Comparison of ENCODE assay signal across 8 cellular contexts in genomic region chr20:23350855-23351838, GRCh38. TPM values are rescaled to one million over a fixed set of nuclear protein-coding genes. Genes with fewer than 3 reads are reported as not detected.
DNase-seq lines count a peak whose midpoint lies in the region; TF ChIP-seq lines count a peak whose summit lies in the region.

No MANE protein-coding gene starts in this region.

- CTCF ChIA-PET in GM10248 (lab: Yijun Ruan, JAX) = interaction anchor here (1.5 to 5.2 kb wide), 8 partner anchors 9 to 660 kb away, joined by 3 to 48 read pairs (median 8); partner anchors contain the start of gene GZF1

- H3K4me1 Mint-ChIP-seq in brain = peaks cover 36% of the 10 kb centered on the region

- peak overlapping the region; percentile 79 for H3K4me2 ChIP-seq in MM.1S (ENCODE audit: low read depth, low read length)

- H3K4me3 ChIP-seq in H7 (ENCODE audit: insufficient read depth, low read depth, low read length) (peak overlapping the region; percentile 92), MM.1S (ENCODE audit: low read length) (peak overlapping the region; percentile 98)

- TF ChIP-seq CTCF in GM10248 (IDR thresholded peaks at IDR 0.05; ENCODE audit: control extremely low read depth, extremely low read depth, low read depth, missing control alignments) (no peak), MM.1S (IDR thresholded peaks at IDR 0.05; ENCODE audit: low read length) (no peak), brain (conservative IDR thresholded peaks at IDR 0.05) (no peak)

- peaks cover 8% of the 10 kb centered on the region for H3K27me3 Mint-ChIP-seq in brain

- peaks cover 24% of the 10 kb centered on the region for H3K4me1 ChIP-seq in MM.1S (ENCODE audit: low read length)

- peak overlapping the region; percentile 67 to 100 (median 88) for H3K27ac Mint-ChIP-seq in brain

- H3K9me2 ChIP-seq in MM.1S (replicated peaks; ENCODE audit: insufficient read depth, low read length) = no peaks in the 10 kb centered on the region

- no peaks in the 10 kb centered on the region for H3K9me3 Mint-ChIP-seq in brain

- DNase-seq in GM10248 (ENCODE audit: extremely low spot score) = peak; percentile 57
- peak; percentile 79 for DNase-seq in H7
- peak; percentile 48 for DNase-seq in MM.1S
- DNase-seq in UCSD-AML1 (lab: John Stamatoyannopoulos, UW; ENCODE audit: unreplicated experiment) = peak; percentile 61
- DNase-seq in islet precursor cell = peak; percentile 81
- peak; percentile 36 to 43 for DNase-seq in stimulated activated CD4-positive, alpha-beta T cell treated with anti-CD3 and anti-CD28 coated beads, Interleukin-15, amount 100 ng/mL, for 48 hours (ENCODE audit: low read depth in 2 of 2)
- DNase-seq in GF-D8 (lab: John Stamatoyannopoulos, UW) = no peak

- H3K27me3 ChIP-seq in H7 (ENCODE audit: control insufficient read depth, insufficient read depth, low read length) = no peaks in the 10 kb centered on the region
- no peaks in the 10 kb centered on the region for H3K27me3 ChIP-seq in MM.1S (replicated peaks; ENCODE audit: insufficient read depth, low read length)

- peaks cover 4% of the 10 kb centered on the region for H3K36me3 Mint-ChIP-seq in brain

- peak overlapping the region; percentile 87 to 99 (median 96) for H3K4me3 Mint-ChIP-seq in brain

- H3K36me3 ChIP-seq in H7 (replicated peaks; ENCODE audit: control insufficient read depth, insufficient read depth, low read length) = peaks cover 2% of the 10 kb centered on the region
- peaks cover 3% of the 10 kb centered on the region; the same call in 1 of the 2 replicates for H3K36me3 ChIP-seq in MM.1S (replicated peaks; ENCODE audit: insufficient read depth, low read length)

- H3K9ac ChIP-seq in MM.1S (ENCODE audit: low read length) = peak overlapping the region; percentile 98

- peaks cover 60% of the 10 kb centered on the region for H3K79me2 ChIP-seq in MM.1S (ENCODE audit: low read length)

- peaks cover 30% of the 10 kb centered on the region for H3F3A ChIP-seq in MM.1S (ENCODE audit: insufficient read depth, low read length)

- peak overlapping the region; percentile 94 for H3K27ac ChIP-seq in MM.1S (ENCODE audit: low read length)

- peak overlapping the region; percentile 74 for H2AFZ ChIP-seq in MM.1S (ENCODE audit: low read length)

- no peaks in the 10 kb centered on the region for H4K20me1 ChIP-seq in MM.1S (ENCODE audit: insufficient read depth, low read length)

- POLR2A ChIA-PET in GM10248 (lab: Yijun Ruan, JAX) = interaction anchor here (1.1 to 2.4 kb wide), 5 partner anchors 7 to 70 kb away, joined by 5 to 25 read pairs (median 10); partner anchors contain the start of genes GZF1 and NAPB

- H3K9me3 ChIP-seq in MM.1S (replicated peaks; ENCODE audit: insufficient read depth, low read length) = no peaks in the 10 kb centered on the region

RNA-seq across cellular contexts. Expression of gene NXT1, which starts 0.6 kb away (rescaled TPM):
- 38.4 and 54.7 TPM in 2 replicates for total RNA-seq in H7 (2014; rRNA removed; shearing (Covaris generic))
- 31.2 TPM for polyA plus RNA-seq in brain (ENCODE audit: insufficient read depth, low read depth, low replicate concordance)

RNA-seq across cellular contexts. Expression of gene GZF1, which starts 10.8 kb away (rescaled TPM):
- total RNA-seq in H7 (2014; rRNA removed; shearing (Covaris generic)) = 8.8 and 16.0 TPM in 2 replicates
- 10.4 TPM for polyA plus RNA-seq in brain (ENCODE audit: insufficient read depth, low read depth, low replicate concordance)
